In the genomic region with DNA sequence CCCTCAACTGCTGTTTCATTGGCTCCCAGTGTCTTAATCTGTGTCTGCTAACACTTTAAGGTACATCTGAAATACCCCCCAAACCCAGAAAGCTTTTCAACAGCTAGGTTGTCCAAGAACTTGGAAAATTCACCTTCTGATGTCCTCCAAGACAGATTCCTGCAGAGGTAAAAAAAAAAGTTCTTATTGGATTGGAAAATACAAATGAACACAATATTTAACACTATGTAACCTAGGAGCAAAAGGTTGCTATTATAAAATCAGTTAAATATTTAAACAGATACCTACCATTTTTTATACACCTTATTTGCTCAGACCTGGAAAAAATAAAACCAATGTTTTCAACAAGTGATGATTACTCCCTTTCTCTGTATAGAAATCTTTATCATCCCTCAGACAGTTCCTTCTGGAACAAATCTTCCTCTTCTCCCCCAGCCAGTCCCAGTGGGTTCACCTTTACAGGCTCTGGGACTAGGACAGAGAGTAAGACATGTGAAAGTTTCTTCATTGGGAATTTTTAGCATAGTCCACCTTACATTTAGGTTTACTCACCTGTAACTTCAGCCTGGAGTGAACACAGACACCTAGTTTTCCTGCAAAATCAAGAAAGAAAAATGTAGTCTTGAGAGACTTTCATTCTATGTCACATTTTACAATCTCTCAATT, we compare ENCODE assay signal across 1 cellular context.
TF ChIP-seq lines count a peak whose summit lies in the region.

No MANE protein-coding gene starts in this region.

TF ChIP-seq in HCT116, 20 proteins besides CTCF, POLR2A, EP300 and RAD21:
- TF ChIP-seq SRF (IDR thresholded peaks at IDR 0.05; ENCODE audit: low read depth), result no peak
- TF ChIP-seq CBX3 (IDR thresholded peaks at IDR 0.05; ENCODE audit: low read depth), result no peak
- peak; percentile 35 for TF ChIP-seq POLR2AphosphoS5 (IDR thresholded peaks at IDR 0.05; ENCODE audit: low read depth, low read length)
- TF ChIP-seq EZH2 (IDR thresholded peaks at IDR 0.05), result no peak
- no peak for TF ChIP-seq CEBPB (IDR thresholded peaks at IDR 0.05; ENCODE audit: low read depth)
- TF ChIP-seq, protein P1, sequence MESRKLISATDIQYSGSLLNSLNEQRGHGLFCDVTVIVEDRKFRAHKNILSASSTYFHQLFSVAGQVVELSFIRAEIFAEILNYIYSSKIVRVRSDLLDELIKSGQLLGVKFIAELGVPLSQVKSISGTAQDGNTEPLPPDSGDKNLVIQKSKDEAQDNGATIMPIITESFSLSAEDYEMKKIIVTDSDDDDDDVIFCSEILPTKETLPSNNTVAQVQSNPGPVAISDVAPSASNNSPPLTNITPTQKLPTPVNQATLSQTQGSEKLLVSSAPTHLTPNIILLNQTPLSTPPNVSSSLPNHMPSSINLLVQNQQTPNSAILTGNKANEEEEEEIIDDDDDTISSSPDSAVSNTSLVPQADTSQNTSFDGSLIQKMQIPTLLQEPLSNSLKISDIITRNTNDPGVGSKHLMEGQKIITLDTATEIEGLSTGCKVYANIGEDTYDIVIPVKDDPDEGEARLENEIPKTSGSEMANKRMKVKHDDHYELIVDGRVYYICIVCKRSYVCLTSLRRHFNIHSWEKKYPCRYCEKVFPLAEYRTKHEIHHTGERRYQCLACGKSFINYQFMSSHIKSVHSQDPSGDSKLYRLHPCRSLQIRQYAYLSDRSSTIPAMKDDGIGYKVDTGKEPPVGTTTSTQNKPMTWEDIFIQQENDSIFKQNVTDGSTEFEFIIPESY (IDR thresholded peaks at IDR 0.05; ENCODE audit: extremely low read depth, insufficient replicate concordance, low read length), result no peak
TF ChIP-seq in HCT116: peak in this region for 1.
